Comparison of ENCODE assay signal across 1 cellular context in the genomic region with DNA sequence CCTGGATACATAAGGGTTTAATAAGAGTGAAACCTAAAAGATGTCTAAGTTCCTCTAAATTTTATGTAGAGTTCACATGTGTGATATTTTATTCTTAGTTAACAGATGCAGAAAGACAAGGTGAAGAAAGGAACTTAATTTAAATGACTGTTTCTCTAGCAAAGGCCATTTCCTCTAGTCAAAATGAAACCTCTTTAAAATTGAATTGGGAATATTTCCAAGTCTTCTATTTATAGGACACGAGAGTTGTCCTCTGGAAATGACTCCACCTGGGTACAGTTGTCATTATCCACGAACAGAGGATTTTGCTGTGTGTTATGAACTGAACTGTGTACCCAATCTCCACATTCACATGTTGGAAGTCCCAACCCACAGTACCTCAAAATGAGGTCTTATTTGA.
TF ChIP-seq lines count a peak whose summit lies in the region.

No MANE protein-coding gene starts in this region.

TF ChIP-seq in GM12878, 131 proteins besides CTCF, POLR2A, EP300 and RAD21 (continued from another document):
- TF ChIP-seq, protein P1, sequence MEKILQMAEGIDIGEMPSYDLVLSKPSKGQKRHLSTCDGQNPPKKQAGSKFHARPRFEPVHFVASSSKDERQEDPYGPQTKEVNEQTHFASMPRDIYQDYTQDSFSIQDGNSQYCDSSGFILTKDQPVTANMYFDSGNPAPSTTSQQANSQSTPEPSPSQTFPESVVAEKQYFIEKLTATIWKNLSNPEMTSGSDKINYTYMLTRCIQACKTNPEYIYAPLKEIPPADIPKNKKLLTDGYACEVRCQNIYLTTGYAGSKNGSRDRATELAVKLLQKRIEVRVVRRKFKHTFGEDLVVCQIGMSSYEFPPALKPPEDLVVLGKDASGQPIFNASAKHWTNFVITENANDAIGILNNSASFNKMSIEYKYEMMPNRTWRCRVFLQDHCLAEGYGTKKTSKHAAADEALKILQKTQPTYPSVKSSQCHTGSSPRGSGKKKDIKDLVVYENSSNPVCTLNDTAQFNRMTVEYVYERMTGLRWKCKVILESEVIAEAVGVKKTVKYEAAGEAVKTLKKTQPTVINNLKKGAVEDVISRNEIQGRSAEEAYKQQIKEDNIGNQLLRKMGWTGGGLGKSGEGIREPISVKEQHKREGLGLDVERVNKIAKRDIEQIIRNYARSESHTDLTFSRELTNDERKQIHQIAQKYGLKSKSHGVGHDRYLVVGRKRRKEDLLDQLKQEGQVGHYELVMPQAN (conservative IDR thresholded peaks at IDR 0.05), result 0 out of 2 replicates have a peak, but pooled peaks have one; percentile 22
- TF ChIP-seq BHLHE40 (IDR thresholded peaks at IDR 0.05; ENCODE audit: borderline replicate concordance in 1 of 2, low read depth in 2 of 2, low read length in 1 of 2) (peak; percentile 36 to 42; a peak in 1 of 4 replicates), RBBP5 (conservative IDR thresholded peaks at IDR 0.05) (no peak), HDAC6 (IDR thresholded peaks at IDR 0.05; ENCODE audit: unreplicated experiment) (no peak), YBX1 (IDR thresholded peaks at IDR 0.05) (no peak), CREM (IDR thresholded peaks at IDR 0.05; ENCODE audit: low read depth) (no peak), MTA2 (IDR thresholded peaks at IDR 0.05; ENCODE audit: low read depth) (peak; percentile 84)
